Comparison of ENCODE assay signal across 8 cellular contexts in the genomic region with DNA sequence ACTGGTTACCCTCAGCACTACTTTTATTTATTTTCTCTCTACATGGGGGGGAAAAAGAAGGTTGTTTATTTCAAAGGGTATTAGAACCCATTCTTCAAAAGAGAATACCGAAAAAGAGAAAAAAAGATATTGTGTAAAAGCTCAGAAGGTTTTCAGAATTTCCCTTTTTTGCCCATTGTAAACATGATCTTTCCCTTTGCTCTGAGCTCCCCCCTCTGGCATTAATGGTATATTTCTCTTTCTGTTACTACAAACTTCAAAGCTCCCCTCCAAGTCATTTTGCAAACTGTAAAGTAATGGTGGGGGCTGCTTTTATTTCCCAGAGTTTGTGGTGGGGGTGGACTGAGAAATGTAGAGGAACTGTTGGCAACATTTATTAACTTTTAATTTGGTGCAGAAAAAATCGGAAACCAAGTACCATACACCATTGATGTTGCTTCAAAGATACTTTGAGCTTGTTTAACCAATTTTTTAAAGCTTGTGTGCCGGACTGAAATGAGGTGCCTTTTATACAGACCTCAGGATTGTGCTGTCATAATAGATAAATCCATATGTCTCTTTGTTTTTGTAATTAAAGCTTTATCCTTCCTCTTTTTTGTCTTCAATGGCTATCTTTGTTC.
A peak's percentile ranks its signal among the peaks of the same experiment; 100 is the strongest.
DNase-seq lines count a peak whose midpoint lies in the region; ATAC-seq, FAIRE-seq and TF ChIP-seq lines count a peak whose summit lies in the region.

No MANE protein-coding gene starts in this region.

- DNase-seq in activated naive CD4-positive, alpha-beta T cell treated with anti-CD3 and anti-CD28 coated beads for 36 hours: peak; percentile 8
- DNase-seq in activated naive CD4-positive, alpha-beta T cell treated with anti-CD3 and anti-CD28 coated beads, Interleukin-2, amount 50 U/mL, for 16 hours: no peak
- DNase-seq in NCI-H1694 treated with DMSO at 0.1 percent for 48 hours (lab: John Stamatoyannopoulos, UW) (peak; percentile 40), cardiac fibroblast (ENCODE audit: low read depth in 2 of 2) (peak; percentile 65 to 70), GM12891 (ENCODE audit: insufficient read length, low spot score) (no peak), NCI-H1092 treated with DMSO at 0.1 percent for 48 hours (lab: John Stamatoyannopoulos, UW) (no peak)
- DNase-seq in naive thymus-derived CD4-positive, alpha-beta T cell: peak in 5 of 9 donors; percentile 5 to 36 (median 31)
- no peak for DNase-seq in activated naive CD4-positive, alpha-beta T cell treated with Interleukin-2 at 50 U/mL for 16 hours

- CTCF ChIA-PET in activated naive CD4-positive, alpha-beta T cell treated with anti-CD3 and anti-CD28 coated beads for 36 hours (lab: Charles Lee): interaction anchor here (0.6 to 1.3 kb wide), 9 partner anchors 9 to 1307 kb away, joined by 3 to 4 read pairs (median 3); no protein-coding TSS in a partner anchor
- CTCF ChIA-PET in naive thymus-derived CD4-positive, alpha-beta T cell (lab: Charles Lee): interaction anchor here (1.1 to 1.6 kb wide), 2 partner anchors 724 to 1040 kb away, joined by 3 to 5 read pairs; no protein-coding TSS in a partner anchor

- no peaks in the 10 kb centered on the region for H3K27me3 Mint-ChIP-seq in activated naive CD4-positive, alpha-beta T cell treated with anti-CD3 and anti-CD28 coated beads for 36 hours (ENCODE audit: low read depth)
- H3K27me3 Mint-ChIP-seq in naive thymus-derived CD4-positive, alpha-beta T cell: no peaks in the 10 kb centered on the region

- H3K9me3 Mint-ChIP-seq in activated naive CD4-positive, alpha-beta T cell treated with anti-CD3 and anti-CD28 coated beads for 36 hours: no peaks in the 10 kb centered on the region
- no peaks in the 10 kb centered on the region for H3K9me3 Mint-ChIP-seq in naive thymus-derived CD4-positive, alpha-beta T cell

- H3K36me3 Mint-ChIP-seq in activated naive CD4-positive, alpha-beta T cell treated with anti-CD3 and anti-CD28 coated beads for 36 hours (ENCODE audit: low read depth): peaks cover 5% of the 10 kb centered on the region
- peaks cover 0 to 20% (median 14%) of the 10 kb centered on the region in 5 donors for H3K36me3 Mint-ChIP-seq in naive thymus-derived CD4-positive, alpha-beta T cell

- H3K27ac Mint-ChIP-seq in activated naive CD4-positive, alpha-beta T cell treated with anti-CD3 and anti-CD28 coated beads for 36 hours: no peak overlapping the region
- peak overlapping the region in 1 of 9 donors; percentile 17 for H3K27ac Mint-ChIP-seq in naive thymus-derived CD4-positive, alpha-beta T cell

- H3K9me3 ChIP-seq in naive thymus-derived CD4-positive, alpha-beta T cell (ENCODE audit: control insufficient read depth in 2 of 3, low read length in 3 of 3): no peaks in the 10 kb centered on the region

- TF ChIP-seq POLR2A in GM12891 (IDR thresholded peaks at IDR 0.05; ENCODE audit: low read depth, low read length): no peak

- no peak overlapping the region for H3K4me3 ChIP-seq in cardiac fibroblast (replicated peaks in 1 of 2; ENCODE audit: low read depth in 2 of 2, low read length in 2 of 2)
- H3K4me3 ChIP-seq in naive thymus-derived CD4-positive, alpha-beta T cell (ENCODE audit: low read length): no peak overlapping the region

- H3K4me1 ChIP-seq in naive thymus-derived CD4-positive, alpha-beta T cell (ENCODE audit: control insufficient read depth in 2 of 2, insufficient read depth in 2 of 2, low read length in 2 of 2): no peaks in the 10 kb centered on the region

- TF ChIP-seq CTCF in cardiac fibroblast (IDR thresholded peaks at IDR 0.05; ENCODE audit: low read depth, low read length): peak; percentile 48

- H3K27me3 ChIP-seq in naive thymus-derived CD4-positive, alpha-beta T cell (ENCODE audit: control insufficient read depth in 2 of 2, insufficient read depth in 2 of 2, low read length in 2 of 2): no peaks in the 10 kb centered on the region

- no peaks in the 10 kb centered on the region for H3K36me3 ChIP-seq in naive thymus-derived CD4-positive, alpha-beta T cell (ENCODE audit: control insufficient read depth in 2 of 3, insufficient read depth in 3 of 3, low read length in 3 of 3)

- no peak for FAIRE-seq in GM12891 (lab: Jason Lieb, UNC)

- intact Hi-C loops in activated naive CD4-positive, alpha-beta T cell treated with anti-CD3 and anti-CD28 coated beads for 36 hours (cut with micrococcal nuclease): loop anchor here (2.0 to 10.0 kb wide), 3 partner anchors 852 to 1116 kb away; no protein-coding TSS in a partner anchor
- intact Hi-C loops in naive thymus-derived CD4-positive, alpha-beta T cell (cut with micrococcal nuclease): loop anchor here in 1 of 2 donors (2.0 to 10.0 kb wide), 2 partner anchors 850 to 1116 kb away; no protein-coding TSS in a partner anchor

- H3K4me1 Mint-ChIP-seq in activated naive CD4-positive, alpha-beta T cell treated with anti-CD3 and anti-CD28 coated beads for 36 hours (ENCODE audit: low read depth): peaks cover 2% of the 10 kb centered on the region
- H3K4me1 Mint-ChIP-seq in naive thymus-derived CD4-positive, alpha-beta T cell: peaks cover 0 to 18% (median 13%) of the 10 kb centered on the region in 7 donors

- POLR2A ChIA-PET in naive thymus-derived CD4-positive, alpha-beta T cell (lab: Charles Lee): no interaction called here

- peak; percentile 54 for ATAC-seq in naive thymus-derived CD4-positive, alpha-beta T cell

- no peak overlapping the region for H3K27ac ChIP-seq in naive thymus-derived CD4-positive, alpha-beta T cell (ENCODE audit: low read depth, low read length)

- H3K4me3 Mint-ChIP-seq in activated naive CD4-positive, alpha-beta T cell treated with anti-CD3 and anti-CD28 coated beads for 36 hours: no peak overlapping the region
- no peak overlapping the region for H3K4me3 Mint-ChIP-seq in naive thymus-derived CD4-positive, alpha-beta T cell

TF ChIP-seq in GM12891, 5 proteins besides CTCF, POLR2A, EP300 and RAD21:
- TF ChIP-seq POLR2AphosphoS5 (IDR thresholded peaks at IDR 0.05; ENCODE audit: low read depth, low read length): no peak
- no peak for TF ChIP-seq TAF1 (IDR thresholded peaks at IDR 0.05; ENCODE audit: low read depth, low read length)
- TF ChIP-seq SPI1 (IDR thresholded peaks at IDR 0.05; ENCODE audit: low read depth, low read length): no peak
- TF ChIP-seq POU2F2 (IDR thresholded peaks at IDR 0.05; ENCODE audit: low read depth, low read length): no peak
- TF ChIP-seq PAX5 (IDR thresholded peaks at IDR 0.05; ENCODE audit: insufficient read depth, low read length, severe bottlenecking): no peak

Comparison
In these comparisons a context has a peak if more than half of its experiments do, and no peak if none do; other contexts are left out.
1. DNase-seq: peak in activated naive CD4-positive, alpha-beta T cell treated with anti-CD3 and anti-CD28 coated beads for 36 hours (single experiment), NCI-H1694 treated with DMSO at 0.1 percent for 48 hours (single experiment), cardiac fibroblast (2 of 2) and naive thymus-derived CD4-positive, alpha-beta T cell (5 of 9); none in activated naive CD4-positive, alpha-beta T cell treated with anti-CD3 and anti-CD28 coated beads, Interleukin-2, amount 50 U/mL, for 16 hours (single experiment), GM12891 (single experiment), NCI-H1092 treated with DMSO at 0.1 percent for 48 hours (single experiment) and activated naive CD4-positive, alpha-beta T cell treated with Interleukin-2 at 50 U/mL for 16 hours (single experiment).